In genomic region chr17:82603981-82604448, GRCh38 we compare ENCODE assay signal across 8 cellular contexts. TPM values are rescaled to one million over a fixed set of nuclear protein-coding genes. Genes with fewer than 3 reads are reported as not detected.
DNase-seq lines count a peak whose midpoint lies in the region; ATAC-seq and TF ChIP-seq lines count a peak whose summit lies in the region.

No MANE protein-coding gene starts in this region.

- no peak for TF ChIP-seq EP300 in esophagus muscularis mucosa (IDR thresholded peaks at IDR 0.05)

- no peak for TF ChIP-seq POLR2A in esophagus muscularis mucosa (IDR thresholded peaks at IDR 0.05; ENCODE audit: low read depth)

- no peak overlapping the region for H3K4me3 ChIP-seq in CD8-positive, alpha-beta memory T cell (ENCODE audit: low read length)
- H3K4me3 ChIP-seq in esophagus muscularis mucosa = no peak overlapping the region

- peaks cover 2 to 7% (median 4%) of the 10 kb centered on the region in 3 donors for H3K4me1 Mint-ChIP-seq in CD8-positive, alpha-beta memory T cell
- peaks cover 16% of the 10 kb centered on the region for H3K4me1 Mint-ChIP-seq in T-helper 1 cell treated with Interleukin-12 subunit alpha and Interleukin-12 subunit beta and Interleukin-4 antibody, amounts not matched to agents 30 μg/mL and 1 μg/mL, for 36 hours (ENCODE audit: low read depth)
- peaks cover 15% of the 10 kb centered on the region in 2 donors for H3K4me1 Mint-ChIP-seq in natural killer cell treated with Interleukin-12 subunit alpha and Interleukin-12 subunit beta and Interleukin-15 and Interleukin-18, amount 100 ng/mL, for 72 hours (ENCODE audit: low read depth in 2 of 2)

- POLR2A ChIA-PET in CD8-positive, alpha-beta memory T cell (lab: Charles Lee) = interaction anchor here (0.8 kb wide), 1 partner anchor 13 kb away, joined by 3 read pairs; no protein-coding TSS in a partner anchor

- peak overlapping the region in 2 of 7 donors; percentile 8 to 82 for H3K4me3 Mint-ChIP-seq in CD8-positive, alpha-beta memory T cell
- H3K4me3 Mint-ChIP-seq in T-helper 1 cell treated with Interleukin-12 subunit alpha and Interleukin-12 subunit beta and Interleukin-4 antibody, amounts not matched to agents 30 μg/mL and 1 μg/mL, for 36 hours = no peak overlapping the region
- H3K4me3 Mint-ChIP-seq in natural killer cell treated with Interleukin-12 subunit alpha and Interleukin-12 subunit beta and Interleukin-15 and Interleukin-18, amount 100 ng/mL, for 72 hours = peak overlapping the region; percentile 65

- H3K27ac ChIP-seq in CD8-positive, alpha-beta memory T cell (ENCODE audit: low read depth, low read length) = no peak overlapping the region
- peak overlapping the region; percentile 5 to 31 (median 24) for H3K27ac ChIP-seq in esophagus muscularis mucosa (replicated peaks in 1 of 4)

- no peaks in the 10 kb centered on the region for H3K27me3 Mint-ChIP-seq in CD8-positive, alpha-beta memory T cell
- H3K27me3 Mint-ChIP-seq in T-helper 1 cell treated with Interleukin-12 subunit alpha and Interleukin-12 subunit beta and Interleukin-4 antibody, amounts not matched to agents 30 μg/mL and 1 μg/mL, for 36 hours (ENCODE audit: low read depth) = no peaks in the 10 kb centered on the region
- H3K27me3 Mint-ChIP-seq in natural killer cell treated with Interleukin-12 subunit alpha and Interleukin-12 subunit beta and Interleukin-15 and Interleukin-18, amount 100 ng/mL, for 72 hours = no peaks in the 10 kb centered on the region

- ATAC-seq in natural killer cell treated with Interleukin-12 subunit alpha and Interleukin-12 subunit beta and Interleukin-15 and Interleukin-18, amount 100 ng/mL, for 72 hours = peak; percentile 87 to 97
- ATAC-seq in HG03280 (IDR thresholded peaks at IDR 0.05; ENCODE audit: unreplicated experiment) = no peak
- ATAC-seq in HG03045 (IDR thresholded peaks at IDR 0.05; ENCODE audit: unreplicated experiment) = no peak
- no peak for ATAC-seq in HG03095 (IDR thresholded peaks at IDR 0.05; ENCODE audit: unreplicated experiment)

- no peaks in the 10 kb centered on the region for H3K9me3 Mint-ChIP-seq in CD8-positive, alpha-beta memory T cell
- no peaks in the 10 kb centered on the region for H3K9me3 Mint-ChIP-seq in T-helper 1 cell treated with Interleukin-12 subunit alpha and Interleukin-12 subunit beta and Interleukin-4 antibody, amounts not matched to agents 30 μg/mL and 1 μg/mL, for 36 hours
- no peaks in the 10 kb centered on the region for H3K9me3 Mint-ChIP-seq in natural killer cell treated with Interleukin-12 subunit alpha and Interleukin-12 subunit beta and Interleukin-15 and Interleukin-18, amount 100 ng/mL, for 72 hours

- peaks cover 0 to 77% (median 12%) of the 10 kb centered on the region in 3 donors for H3K36me3 Mint-ChIP-seq in CD8-positive, alpha-beta memory T cell
- peaks cover 27% of the 10 kb centered on the region for H3K36me3 Mint-ChIP-seq in T-helper 1 cell treated with Interleukin-12 subunit alpha and Interleukin-12 subunit beta and Interleukin-4 antibody, amounts not matched to agents 30 μg/mL and 1 μg/mL, for 36 hours (ENCODE audit: low read depth)
- H3K36me3 Mint-ChIP-seq in natural killer cell treated with Interleukin-12 subunit alpha and Interleukin-12 subunit beta and Interleukin-15 and Interleukin-18, amount 100 ng/mL, for 72 hours = peaks cover 6% of the 10 kb centered on the region

- no peaks in the 10 kb centered on the region for H3K4me1 ChIP-seq in CD8-positive, alpha-beta memory T cell (ENCODE audit: insufficient read depth, low read length)
- peaks cover 5 to 13% (median 9%) of the 10 kb centered on the region in 4 donors for H3K4me1 ChIP-seq in esophagus muscularis mucosa

- DNase-seq in CD8-positive, alpha-beta memory T cell = peak in 1 of 5 donors; percentile 28
- DNase-seq in esophagus muscularis mucosa (ENCODE audit: extremely low spot score) (no peak), glomerular visceral epithelial cell (ENCODE audit: extremely low spot score) (no peak)
- DNase-seq in natural killer cell treated with Interleukin-12 subunit alpha and Interleukin-12 subunit beta and Interleukin-15 and Interleukin-18, amount 100 ng/mL, for 72 hours (ENCODE audit: low spot score) = no peak

- H3K27me3 ChIP-seq in CD8-positive, alpha-beta memory T cell (ENCODE audit: insufficient read depth, low read length, poor library complexity, severe bottlenecking) = no peaks in the 10 kb centered on the region
- no peaks in the 10 kb centered on the region for H3K27me3 ChIP-seq in esophagus muscularis mucosa

- WGBS in esophagus muscularis mucosa = 61% methylated on average over 18 of the region's 18 CpGs

- CTCF ChIA-PET in CD8-positive, alpha-beta memory T cell (lab: Charles Lee) = no interaction called here

- peak overlapping the region in 5 of 8 donors; percentile 22 to 65 (median 56) for H3K27ac Mint-ChIP-seq in CD8-positive, alpha-beta memory T cell
- peak overlapping the region; percentile 79 for H3K27ac Mint-ChIP-seq in T-helper 1 cell treated with Interleukin-12 subunit alpha and Interleukin-12 subunit beta and Interleukin-4 antibody, amounts not matched to agents 30 μg/mL and 1 μg/mL, for 36 hours
- H3K27ac Mint-ChIP-seq in natural killer cell treated with Interleukin-12 subunit alpha and Interleukin-12 subunit beta and Interleukin-15 and Interleukin-18, amount 100 ng/mL, for 72 hours = peak overlapping the region; percentile 68 to 76

- no peaks in the 10 kb centered on the region for H3K9me3 ChIP-seq in CD8-positive, alpha-beta memory T cell (ENCODE audit: low read length)
- no peaks in the 10 kb centered on the region for H3K9me3 ChIP-seq in esophagus muscularis mucosa

- TF ChIP-seq CTCF in esophagus muscularis mucosa (IDR thresholded peaks at IDR 0.05) = no peak

- intact Hi-C loops in esophagus muscularis mucosa (cut with DNase I) = no loop called here

- H3K36me3 ChIP-seq in CD8-positive, alpha-beta memory T cell (ENCODE audit: insufficient read depth, low read length) = peaks cover 34% of the 10 kb centered on the region
- peaks cover 16 to 78% (median 65%) of the 10 kb centered on the region in 4 donors for H3K36me3 ChIP-seq in esophagus muscularis mucosa

RNA-seq across cellular contexts. Expression of gene WDR45B, which starts 44.2 kb away (rescaled TPM):
- total RNA-seq in CD8-positive, alpha-beta memory T cell = 10 to 100 TPM; 49.1 to 50.1 TPM
- 41.9 TPM for polyA plus RNA-seq in CD8-positive, alpha-beta memory T cell
- 10 to 100 TPM; 57.3 to 81.4 (median 74.4) TPM for total RNA-seq in esophagus muscularis mucosa
- total RNA-seq in natural killer cell treated with Interleukin-12 subunit alpha and Interleukin-12 subunit beta and Interleukin-15 and Interleukin-18, amount 100 ng/mL, for 72 hours = 10 to 100 TPM; 68.0 to 75.7 TPM

Comparison
In these comparisons a context has a peak if more than half of its experiments do, and no peak if none do; other contexts are left out.
1. ATAC-seq: peak in natural killer cell treated with Interleukin-12 subunit alpha and Interleukin-12 subunit beta and Interleukin-15 and Interleukin-18, amount 100 ng/mL, for 72 hours (2 of 2); none in HG03280 (single experiment), HG03045 (single experiment) and HG03095 (single experiment).
2. Peak in every context shown above with its lines, with median percentiles within 50 percentile points of each other: H3K27ac Mint-ChIP-seq.